23 cellular contexts compared by ENCODE assay signal in genomic region chr1:41013812-41014211, GRCh38. TPM values are rescaled to one million over a fixed set of nuclear protein-coding genes. Genes with fewer than 3 reads are reported as not detected.
DNase-seq lines count a peak whose midpoint lies in the region; ATAC-seq and TF ChIP-seq lines count a peak whose summit lies in the region.
"Had no signal": no experiment of that assay in that cellular context is flagged by ENCODE, and none has a peak within 500 bp of the region (broad histone marks: within the 10 kb centered on the region; RNA-seq: fewer than 3 reads in every experiment).

No MANE protein-coding gene starts in this region.

- no peak for TF ChIP-seq POLR2A in gastrocnemius medialis (IDR thresholded peaks at IDR 0.05)

- H3K36me3 Mint-ChIP-seq in dendritic cell treated with granulocyte-macrophage colony-stimulating factor and Interleukin-4, amounts not matched to agents 40 ng/mL and 50 ng/mL, for 4 days (ENCODE audit: low read depth), result peaks cover 82% of the 10 kb centered on the region

- H3K4me1 ChIP-seq in right cardiac atrium (ENCODE audit: control insufficient read depth, insufficient read depth, low read length) (no peaks in the 10 kb centered on the region), gastrocnemius medialis (no peaks in the 10 kb centered on the region), Karpas-422 (ENCODE audit: low read length) (no peaks in the 10 kb centered on the region; the same call in 1 of the 2 replicates)
- H3K4me1 ChIP-seq: BE2C had no signal

- ATAC-seq in right cardiac atrium (peak; percentile 53 to 74), gastrocnemius medialis (peak; percentile 42 to 47), HG03442 (IDR thresholded peaks at IDR 0.05; ENCODE audit: unreplicated experiment) (no peak)

- H3K27me3 ChIP-seq in right cardiac atrium (ENCODE audit: control insufficient read depth, insufficient read depth), result no peaks in the 10 kb centered on the region
- no peaks in the 10 kb centered on the region for H3K27me3 ChIP-seq in gastrocnemius medialis
- no peaks in the 10 kb centered on the region for H3K27me3 ChIP-seq in Karpas-422 (ENCODE audit: low read length)
- H3K27me3 ChIP-seq: BE2C, esophagus squamous epithelium, ovary, tibial nerve had no signal

- no peak overlapping the region for H3K9ac ChIP-seq in Karpas-422 (ENCODE audit: low read length)
- H3K9ac ChIP-seq: GM23248 had no signal

- peaks cover 21% of the 10 kb centered on the region for H3K4me1 Mint-ChIP-seq in dendritic cell treated with granulocyte-macrophage colony-stimulating factor and Interleukin-4, amounts not matched to agents 40 ng/mL and 50 ng/mL, for 4 days (ENCODE audit: low read depth)

- DNase-seq in DMS 273 (lab: John Stamatoyannopoulos, UW; ENCODE audit: unreplicated experiment) (peak; percentile 90), DMS 273 treated with DMSO at 0.1 percent for 48 hours (lab: John Stamatoyannopoulos, UW) (no peak), right cardiac atrium (peak in 1 of 3 donors; percentile 42), gastrocnemius medialis (no peak), Karpas-422 (no peak), LoVo (ENCODE audit: low spot score) (no peak)
- DNase-seq: activated CD4-positive, CD25-positive, alpha-beta regulatory T cell; activated effector memory CD4-positive, alpha-beta T cell treated with Interleukin-2 at 50 U/mL for 16 hours; BE2C; DMS53; esophagus squamous epithelium; GM23248; islet precursor cell; NCI-H187 treated with DMSO at 0.1 percent for 48 hours; NCI-H510A; ovary; stimulated activated CD4-positive, alpha-beta T cell treated with anti-CD3 and anti-CD28 coated beads, Interleukin-4, amount 100 ng/mL, for 4 hours; stimulated activated CD8-positive, alpha-beta memory T cell treated with anti-CD3 and anti-CD28 coated beads, Interleukin-4, amount 100 ng/mL, for 48 hours had no signal

- no peaks in the 10 kb centered on the region for H3K9me2 ChIP-seq in Karpas-422 (replicated peaks; ENCODE audit: insufficient read depth, low read length)

- H3K9me3 Mint-ChIP-seq in dendritic cell treated with granulocyte-macrophage colony-stimulating factor and Interleukin-4, amounts not matched to agents 40 ng/mL and 50 ng/mL, for 4 days, result no peaks in the 10 kb centered on the region

- peak overlapping the region; percentile 17 for H3K4me3 Mint-ChIP-seq in dendritic cell treated with granulocyte-macrophage colony-stimulating factor and Interleukin-4, amounts not matched to agents 40 ng/mL and 50 ng/mL, for 4 days

- 63% methylated on average over 8 of the region's 8 CpGs for WGBS in right cardiac atrium

- H3K27ac Mint-ChIP-seq in dendritic cell treated with granulocyte-macrophage colony-stimulating factor and Interleukin-4, amounts not matched to agents 40 ng/mL and 50 ng/mL, for 4 days, result peak overlapping the region; percentile 78

- H3K27me3 Mint-ChIP-seq in dendritic cell treated with granulocyte-macrophage colony-stimulating factor and Interleukin-4, amounts not matched to agents 40 ng/mL and 50 ng/mL, for 4 days, result no peaks in the 10 kb centered on the region

- in situ Hi-C loops in gastrocnemius medialis (cut with MboI; ENCODE audit: low sequenced_read_pairs in 4 of 4), result no loop called here

- no peak overlapping the region for H3K4me2 ChIP-seq in Karpas-422 (ENCODE audit: low read depth, low read length, poor library complexity, severe bottlenecking)
- H3K4me2 ChIP-seq: smooth muscle cell had no signal

- H3K4me3 ChIP-seq in right cardiac atrium (ENCODE audit: low read length) (no peak overlapping the region), gastrocnemius medialis (no peak overlapping the region), Karpas-422 (ENCODE audit: low read length) (no peak overlapping the region)
- H3K4me3 ChIP-seq: esophagus squamous epithelium, GM23248, ovary, smooth muscle cell, tibial nerve had no signal

- H3K79me2 ChIP-seq in Karpas-422 (ENCODE audit: low read length), result no peaks in the 10 kb centered on the region

- no peak overlapping the region for H3K27ac ChIP-seq in right cardiac atrium (ENCODE audit: low read length)
- peak overlapping the region in 1 of 4 donors; percentile 25 for H3K27ac ChIP-seq in gastrocnemius medialis
- no peak overlapping the region for H3K27ac ChIP-seq in Karpas-422 (ENCODE audit: low read length)
- H3K27ac ChIP-seq: 22Rv1, GM23248, ovary had no signal

- peaks cover 0 to 38% of the 10 kb centered on the region in 2 donors for H3K36me3 ChIP-seq in gastrocnemius medialis
- H3K36me3 ChIP-seq in Karpas-422 (ENCODE audit: insufficient read depth, low read length), result peaks cover 43% of the 10 kb centered on the region
- H3K36me3 ChIP-seq: ovary had no signal

- intact Hi-C loops in dendritic cell treated with granulocyte-macrophage colony-stimulating factor and Interleukin-4, amounts not matched to agents 40 ng/mL and 50 ng/mL, for 4 days (cut with micrococcal nuclease), result no loop called here
- intact Hi-C loops in right cardiac atrium (cut with DNase I) (no loop called here), gastrocnemius medialis (cut with DNase I; ENCODE audit: low total_unique reads) (no loop called here)

- TF ChIP-seq CTCF in gastrocnemius medialis (IDR thresholded peaks at IDR 0.05 in 4 of 5, conservative IDR thresholded peaks at IDR 0.05 in 1 of 5), result no peak

- H3K9me3 ChIP-seq in right cardiac atrium (ENCODE audit: control insufficient read depth, low read length) (no peaks in the 10 kb centered on the region), gastrocnemius medialis (no peaks in the 10 kb centered on the region), Karpas-422 (ENCODE audit: low read length) (no peaks in the 10 kb centered on the region)
- H3K9me3 ChIP-seq: BE2C, esophagus squamous epithelium, ovary, tibial nerve had no signal

- no peak overlapping the region for H2AFZ ChIP-seq in Karpas-422 (ENCODE audit: low read length)
- H2AFZ ChIP-seq: GM23248 had no signal

- H4K20me1 ChIP-seq in Karpas-422 (ENCODE audit: insufficient read depth, low read depth, low read length), result no peaks in the 10 kb centered on the region

RNA-seq across cellular contexts. Expression of gene SLFNL1, which starts 7.7 kb away (rescaled TPM):
- total RNA-seq in right cardiac atrium (under 1 TPM; 0.28 to 0.53 (median 0.30) TPM), gastrocnemius medialis (1 to 10 TPM in 2 of 4 donors, under 1 TPM in 2; 0.29 to 2.0 (median 0.69) TPM)
- 0.16 TPM for polyA plus RNA-seq in right cardiac atrium
- 0.89 and 1.5 TPM in 2 replicates for total RNA-seq in Karpas-422 (2014; rRNA removed; shearing (Covaris generic); ENCODE audit: low replicate concordance)

RNA-seq across cellular contexts. Expression of gene CTPS1, which starts 34.3 kb away (rescaled TPM):
- total RNA-seq in right cardiac atrium, result 10 to 100 TPM; 11.5 to 15.6 (median 14.0) TPM
- polyA plus RNA-seq in right cardiac atrium, result 7.3 TPM
- total RNA-seq in gastrocnemius medialis, result 10 to 100 TPM in 3 of 4 donors, 1 to 10 TPM in 1; 9.5 to 24.3 (median 14.7) TPM
- 34.4 and 61.3 TPM in 2 replicates for total RNA-seq in Karpas-422 (2014; rRNA removed; shearing (Covaris generic); ENCODE audit: low replicate concordance)
